ENCODE assay signal across 1 cellular context in the genomic region with DNA sequence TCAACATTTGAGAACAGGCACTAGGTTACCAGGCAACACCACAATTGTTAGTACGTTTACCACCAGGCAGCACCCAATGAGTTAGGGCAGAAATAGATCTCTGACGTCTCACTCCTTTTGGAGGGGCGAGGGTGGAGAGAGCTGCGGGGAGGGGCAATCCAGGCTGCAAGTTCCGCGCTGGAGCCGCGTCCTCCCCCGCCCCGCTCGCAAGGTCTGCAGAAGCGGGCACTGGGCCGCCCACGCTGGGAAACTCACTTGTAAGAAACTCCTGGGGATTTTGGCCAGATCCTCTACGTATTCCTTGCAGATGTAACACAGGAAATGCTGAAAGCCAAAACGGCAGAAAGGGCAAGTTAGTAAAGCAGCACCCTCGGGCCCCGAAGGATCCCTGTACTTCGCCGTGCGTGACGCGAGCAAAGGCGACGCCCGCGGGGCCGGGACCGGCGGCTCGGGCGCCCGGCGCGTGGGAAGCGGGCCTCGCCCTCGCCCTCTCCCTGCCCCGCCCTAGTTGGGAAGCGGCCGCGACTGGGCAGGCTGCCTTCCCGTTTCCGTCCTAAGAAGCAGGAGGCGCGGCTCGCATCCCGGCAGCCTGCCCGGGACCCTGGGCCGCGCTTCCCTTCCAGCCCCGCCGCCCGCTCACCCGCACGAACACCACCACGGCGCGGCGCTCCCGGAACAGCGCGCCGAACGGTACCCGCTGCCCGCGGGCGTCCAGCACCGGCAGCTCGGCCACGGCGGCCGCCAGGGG.
TF ChIP-seq lines count a peak whose summit lies in the region.

No MANE protein-coding gene starts in this region.

TF ChIP-seq in K562, 482 proteins besides CTCF, POLR2A, EP300 and RAD21 (continued from another document and continues in another):
- TF ChIP-seq, protein P1, sequence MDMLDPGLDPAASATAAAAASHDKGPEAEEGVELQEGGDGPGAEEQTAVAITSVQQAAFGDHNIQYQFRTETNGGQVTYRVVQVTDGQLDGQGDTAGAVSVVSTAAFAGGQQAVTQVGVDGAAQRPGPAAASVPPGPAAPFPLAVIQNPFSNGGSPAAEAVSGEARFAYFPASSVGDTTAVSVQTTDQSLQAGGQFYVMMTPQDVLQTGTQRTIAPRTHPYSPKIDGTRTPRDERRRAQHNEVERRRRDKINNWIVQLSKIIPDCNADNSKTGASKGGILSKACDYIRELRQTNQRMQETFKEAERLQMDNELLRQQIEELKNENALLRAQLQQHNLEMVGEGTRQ (CRISPR knock-in tag; IDR thresholded peaks at IDR 0.05), result no peak
- TF ChIP-seq NRF1 (conservative IDR thresholded peaks at IDR 0.05 in 1 of 2, IDR thresholded peaks at IDR 0.05 in 1 of 2) (peak in 1 of 2 experiments; percentile 4; a peak in 2 of 4 replicates), ZNF253 (CRISPR knock-in tag; conservative IDR thresholded peaks at IDR 0.05) (no peak), C11orf30 (IDR thresholded peaks at IDR 0.05; ENCODE audit: low read depth) (no peak), NUFIP1 (IDR thresholded peaks at IDR 0.05; ENCODE audit: partially characterized antibody) (no peak), RUNX1 (IDR thresholded peaks at IDR 0.05; ENCODE audit: low read depth) (no peak), ZBTB34 (CRISPR knock-in tag; IDR thresholded peaks at IDR 0.05) (no peak), ZNF79 (CRISPR knock-in tag; IDR thresholded peaks at IDR 0.05; ENCODE audit: low read depth) (no peak), ZNF121 (CRISPR knock-in tag; conservative IDR thresholded peaks at IDR 0.05) (no peak), POLR3G (IDR thresholded peaks at IDR 0.05; ENCODE audit: extremely low read depth, insufficient read length, insufficient replicate concordance) (no peak), SRF (CRISPR knock-in tag; IDR thresholded peaks at IDR 0.05) (no peak), POLR2AphosphoS2 (IDR thresholded peaks at IDR 0.05; ENCODE audit: low read length) (no peak), GTF2F1 (IDR thresholded peaks at IDR 0.05; ENCODE audit: low read depth, low read length) (no peak), XRCC3 (IDR thresholded peaks at IDR 0.05) (no peak), GABPA (tag; conservative IDR thresholded peaks at IDR 0.05; ENCODE audit: low read depth) (peak; percentile 59), CBFA2T3 (IDR thresholded peaks at IDR 0.05) (no peak), ELF2 (CRISPR knock-in tag; IDR thresholded peaks at IDR 0.05) (no peak), SREBF2 (CRISPR knock-in tag; IDR thresholded peaks at IDR 0.05) (no peak), JUN (IDR thresholded peaks at IDR 0.05; ENCODE audit: borderline replicate concordance, low read depth, low read length) (no peak), JUN (CRISPR knock-in tag; IDR thresholded peaks at IDR 0.05; ENCODE audit: borderline replicate concordance) (no peak), GTF2A2 (tag; IDR thresholded peaks at IDR 0.05) (no peak), ZNF75A (CRISPR knock-in tag; IDR thresholded peaks at IDR 0.05) (no peak), ETV1 (tag; conservative IDR thresholded peaks at IDR 0.05; ENCODE audit: low read depth) (no peak), ZNF778 (CRISPR knock-in tag; IDR thresholded peaks at IDR 0.05) (no peak), RFX1 (IDR thresholded peaks at IDR 0.05) (peak; percentile 53), CREB1 (IDR thresholded peaks at IDR 0.05) (peak; percentile 80), CREB1 (CRISPR knock-in tag; IDR thresholded peaks at IDR 0.05) (peak; percentile 75; the same call in 1 of the 2 replicates), HMG20A (CRISPR knock-in tag; conservative IDR thresholded peaks at IDR 0.05) (no peak), ETV5 (CRISPR knock-in tag; IDR thresholded peaks at IDR 0.05; ENCODE audit: low read depth) (no peak; the same call in 1 of the 2 replicates), ZNF668 (CRISPR knock-in tag; IDR thresholded peaks at IDR 0.05) (no peak), CHD4 (IDR thresholded peaks at IDR 0.05; ENCODE audit: insufficient read depth, insufficient replicate concordance, low read depth, low read length, poor library complexity, severe bottlenecking) (no peak), AFF1 (IDR thresholded peaks at IDR 0.05; ENCODE audit: low read depth in 1 of 2, partially characterized antibody in 2 of 2) (no peak), RNF2 (IDR thresholded peaks at IDR 0.05) (no peak)
- TF ChIP-seq, protein P2, sequence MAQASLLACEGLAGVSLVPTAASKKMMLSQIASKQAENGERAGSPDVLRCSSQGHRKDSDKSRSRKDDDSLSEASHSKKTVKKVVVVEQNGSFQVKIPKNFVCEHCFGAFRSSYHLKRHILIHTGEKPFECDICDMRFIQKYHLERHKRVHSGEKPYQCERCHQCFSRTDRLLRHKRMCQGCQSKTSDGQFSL (CRISPR knock-in tag; IDR thresholded peaks at IDR 0.05), result no peak
- TF ChIP-seq, protein P2 (tag; IDR thresholded peaks at IDR 0.05), result no peak
- TF ChIP-seq, protein P3, sequence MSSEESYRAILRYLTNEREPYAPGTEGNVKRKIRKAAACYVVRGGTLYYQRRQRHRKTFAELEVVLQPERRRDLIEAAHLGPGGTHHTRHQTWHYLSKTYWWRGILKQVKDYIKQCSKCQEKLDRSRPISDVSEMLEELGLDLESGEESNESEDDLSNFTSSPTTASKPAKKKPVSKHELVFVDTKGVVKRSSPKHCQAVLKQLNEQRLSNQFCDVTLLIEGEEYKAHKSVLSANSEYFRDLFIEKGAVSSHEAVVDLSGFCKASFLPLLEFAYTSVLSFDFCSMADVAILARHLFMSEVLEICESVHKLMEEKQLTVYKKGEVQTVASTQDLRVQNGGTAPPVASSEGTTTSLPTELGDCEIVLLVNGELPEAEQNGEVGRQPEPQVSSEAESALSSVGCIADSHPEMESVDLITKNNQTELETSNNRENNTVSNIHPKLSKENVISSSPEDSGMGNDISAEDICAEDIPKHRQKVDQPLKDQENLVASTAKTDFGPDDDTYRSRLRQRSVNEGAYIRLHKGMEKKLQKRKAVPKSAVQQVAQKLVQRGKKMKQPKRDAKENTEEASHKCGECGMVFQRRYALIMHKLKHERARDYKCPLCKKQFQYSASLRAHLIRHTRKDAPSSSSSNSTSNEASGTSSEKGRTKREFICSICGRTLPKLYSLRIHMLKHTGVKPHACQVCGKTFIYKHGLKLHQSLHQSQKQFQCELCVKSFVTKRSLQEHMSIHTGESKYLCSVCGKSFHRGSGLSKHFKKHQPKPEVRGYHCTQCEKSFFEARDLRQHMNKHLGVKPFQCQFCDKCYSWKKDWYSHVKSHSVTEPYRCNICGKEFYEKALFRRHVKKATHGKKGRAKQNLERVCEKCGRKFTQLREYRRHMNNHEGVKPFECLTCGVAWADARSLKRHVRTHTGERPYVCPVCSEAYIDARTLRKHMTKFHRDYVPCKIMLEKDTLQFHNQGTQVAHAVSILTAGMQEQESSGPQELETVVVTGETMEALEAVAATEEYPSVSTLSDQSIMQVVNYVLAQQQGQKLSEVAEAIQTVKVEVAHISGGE (CRISPR knock-in tag; IDR thresholded peaks at IDR 0.05), result peak in 1 of 3 experiments; percentile 62; a peak in 2 of 6 replicates
- TF ChIP-seq, protein P4, sequence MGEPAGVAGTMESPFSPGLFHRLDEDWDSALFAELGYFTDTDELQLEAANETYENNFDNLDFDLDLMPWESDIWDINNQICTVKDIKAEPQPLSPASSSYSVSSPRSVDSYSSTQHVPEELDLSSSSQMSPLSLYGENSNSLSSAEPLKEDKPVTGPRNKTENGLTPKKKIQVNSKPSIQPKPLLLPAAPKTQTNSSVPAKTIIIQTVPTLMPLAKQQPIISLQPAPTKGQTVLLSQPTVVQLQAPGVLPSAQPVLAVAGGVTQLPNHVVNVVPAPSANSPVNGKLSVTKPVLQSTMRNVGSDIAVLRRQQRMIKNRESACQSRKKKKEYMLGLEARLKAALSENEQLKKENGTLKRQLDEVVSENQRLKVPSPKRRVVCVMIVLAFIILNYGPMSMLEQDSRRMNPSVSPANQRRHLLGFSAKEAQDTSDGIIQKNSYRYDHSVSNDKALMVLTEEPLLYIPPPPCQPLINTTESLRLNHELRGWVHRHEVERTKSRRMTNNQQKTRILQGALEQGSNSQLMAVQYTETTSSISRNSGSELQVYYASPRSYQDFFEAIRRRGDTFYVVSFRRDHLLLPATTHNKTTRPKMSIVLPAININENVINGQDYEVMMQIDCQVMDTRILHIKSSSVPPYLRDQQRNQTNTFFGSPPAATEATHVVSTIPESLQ (CRISPR knock-in tag; IDR thresholded peaks at IDR 0.05), result 0 out of 2 replicates have a peak, but pooled peaks have one; percentile 50
- TF ChIP-seq, protein P5, sequence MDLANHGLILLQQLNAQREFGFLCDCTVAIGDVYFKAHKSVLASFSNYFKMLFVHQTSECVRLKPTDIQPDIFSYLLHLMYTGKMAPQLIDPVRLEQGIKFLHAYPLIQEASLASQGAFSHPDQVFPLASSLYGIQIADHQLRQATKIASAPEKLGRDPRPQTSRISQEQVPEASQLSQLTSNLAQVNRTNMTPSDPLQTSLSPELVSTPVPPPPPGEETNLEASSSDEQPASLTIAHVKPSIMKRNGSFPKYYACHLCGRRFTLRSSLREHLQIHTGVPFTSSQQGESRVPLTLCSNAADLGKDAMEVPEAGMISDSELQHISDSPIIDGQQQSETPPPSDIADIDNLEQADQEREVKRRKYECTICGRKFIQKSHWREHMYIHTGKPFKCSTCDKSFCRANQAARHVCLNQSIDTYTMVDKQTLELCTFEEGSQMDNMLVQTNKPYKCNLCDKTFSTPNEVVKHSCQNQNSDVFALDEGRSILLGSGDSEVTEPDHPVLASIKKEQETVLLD (IDR thresholded peaks at IDR 0.05), result no peak
- TF ChIP-seq, protein P6, sequence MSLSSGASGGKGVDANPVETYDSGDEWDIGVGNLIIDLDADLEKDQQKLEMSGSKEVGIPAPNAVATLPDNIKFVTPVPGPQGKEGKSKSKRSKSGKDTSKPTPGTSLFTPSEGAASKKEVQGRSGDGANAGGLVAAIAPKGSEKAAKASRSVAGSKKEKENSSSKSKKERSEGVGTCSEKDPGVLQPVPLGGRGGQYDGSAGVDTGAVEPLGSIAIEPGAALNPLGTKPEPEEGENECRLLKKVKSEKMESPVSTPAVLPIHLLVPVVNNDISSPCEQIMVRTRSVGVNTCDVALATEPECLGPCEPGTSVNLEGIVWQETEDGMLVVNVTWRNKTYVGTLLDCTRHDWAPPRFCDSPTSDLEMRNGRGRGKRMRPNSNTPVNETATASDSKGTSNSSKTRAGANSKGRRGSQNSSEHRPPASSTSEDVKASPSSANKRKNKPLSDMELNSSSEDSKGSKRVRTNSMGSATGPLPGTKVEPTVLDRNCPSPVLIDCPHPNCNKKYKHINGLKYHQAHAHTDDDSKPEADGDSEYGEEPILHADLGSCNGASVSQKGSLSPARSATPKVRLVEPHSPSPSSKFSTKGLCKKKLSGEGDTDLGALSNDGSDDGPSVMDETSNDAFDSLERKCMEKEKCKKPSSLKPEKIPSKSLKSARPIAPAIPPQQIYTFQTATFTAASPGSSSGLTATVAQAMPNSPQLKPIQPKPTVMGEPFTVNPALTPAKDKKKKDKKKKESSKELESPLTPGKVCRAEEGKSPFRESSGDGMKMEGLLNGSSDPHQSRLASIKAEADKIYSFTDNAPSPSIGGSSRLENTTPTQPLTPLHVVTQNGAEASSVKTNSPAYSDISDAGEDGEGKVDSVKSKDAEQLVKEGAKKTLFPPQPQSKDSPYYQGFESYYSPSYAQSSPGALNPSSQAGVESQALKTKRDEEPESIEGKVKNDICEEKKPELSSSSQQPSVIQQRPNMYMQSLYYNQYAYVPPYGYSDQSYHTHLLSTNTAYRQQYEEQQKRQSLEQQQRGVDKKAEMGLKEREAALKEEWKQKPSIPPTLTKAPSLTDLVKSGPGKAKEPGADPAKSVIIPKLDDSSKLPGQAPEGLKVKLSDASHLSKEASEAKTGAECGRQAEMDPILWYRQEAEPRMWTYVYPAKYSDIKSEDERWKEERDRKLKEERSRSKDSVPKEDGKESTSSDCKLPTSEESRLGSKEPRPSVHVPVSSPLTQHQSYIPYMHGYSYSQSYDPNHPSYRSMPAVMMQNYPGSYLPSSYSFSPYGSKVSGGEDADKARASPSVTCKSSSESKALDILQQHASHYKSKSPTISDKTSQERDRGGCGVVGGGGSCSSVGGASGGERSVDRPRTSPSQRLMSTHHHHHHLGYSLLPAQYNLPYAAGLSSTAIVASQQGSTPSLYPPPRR (CRISPR knock-in tag; IDR thresholded peaks at IDR 0.05; ENCODE audit: borderline replicate concordance), result no peak
